13 cellular contexts compared by ENCODE assay signal in the genomic region with DNA sequence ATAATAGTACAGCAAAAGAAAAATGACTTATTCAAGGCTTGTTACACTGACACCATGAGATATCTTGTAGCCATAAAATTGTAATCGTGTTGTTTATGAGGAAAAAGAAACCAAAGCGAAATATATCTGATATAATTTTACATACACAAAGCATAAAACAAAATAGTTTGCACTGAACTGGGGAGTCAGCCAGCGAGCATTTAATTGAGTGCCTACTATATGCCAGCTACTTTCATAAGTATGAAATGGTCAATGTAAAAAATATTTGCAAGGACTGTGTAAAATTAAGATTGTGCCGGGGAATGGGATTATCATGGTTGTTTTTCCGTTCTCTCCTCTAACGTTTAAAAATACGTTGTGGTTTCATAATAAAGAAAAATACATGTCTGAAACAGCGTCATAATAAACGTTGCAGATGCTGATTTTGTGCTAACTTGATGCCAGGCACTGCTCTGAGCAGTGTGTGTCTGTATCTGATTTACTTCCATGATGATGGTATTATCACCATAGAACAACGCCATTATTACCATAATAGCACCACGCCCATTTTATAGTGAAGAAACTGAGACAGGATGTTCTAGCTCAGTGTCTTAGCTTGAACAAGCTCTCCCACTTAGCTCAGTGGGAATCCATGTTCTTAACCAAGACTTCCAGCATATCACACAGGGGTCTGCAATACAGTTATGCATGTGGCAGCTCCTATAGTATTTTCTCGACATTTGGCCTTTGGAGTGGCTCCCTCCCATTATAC.
A peak's percentile ranks its signal among the peaks of the same experiment; 100 is the strongest.
DNase-seq lines count a peak whose midpoint lies in the region; ATAC-seq and TF ChIP-seq lines count a peak whose summit lies in the region.
"Had no signal": no experiment of that assay in that cellular context is flagged by ENCODE, and none has a peak within 500 bp of the region (broad histone marks: within the 10 kb centered on the region; RNA-seq: fewer than 3 reads in every experiment).

No MANE protein-coding gene starts in this region.

- no peaks in the 10 kb centered on the region for H3K9me3 ChIP-seq in PC-9 (ENCODE audit: insufficient read depth, low read depth)
- H3K9me3 ChIP-seq: MG63, ovary had no signal

- BruUV-seq in PC-9 (replicated peaks; lab: Mats Ljungman, UMichigan), result no TSS peak

- peak overlapping the region; percentile 93 for H3K27ac ChIP-seq in PC-9
- H3K27ac ChIP-seq: coronary artery, ovary had no signal

- peak overlapping the region; percentile 66 for H3K4me2 ChIP-seq in PC-9

- H4K20me1 ChIP-seq in PC-9 (ENCODE audit: insufficient read depth), result no peaks in the 10 kb centered on the region

- H3K27me3 Mint-ChIP-seq in activated CD4-positive, alpha-beta T cell treated with anti-CD3 and anti-CD28 coated beads, Interleukin-2, amount 10 ng/mL, durations not matched to agents 24 days and 14 days, result peaks cover 2% of the 10 kb centered on the region
- no peaks in the 10 kb centered on the region for H3K27me3 Mint-ChIP-seq in stimulated activated naive B cell treated with anti-CD40 and anti-IgM and Interleukin-4, amounts not matched to agents 10 μg/mL and 1 μg/mL and 100 μg/mL, for 72 hours

- H3K4me3 Mint-ChIP-seq in activated CD4-positive, alpha-beta T cell treated with anti-CD3 and anti-CD28 coated beads, Interleukin-2, amount 10 ng/mL, durations not matched to agents 24 days and 14 days, result no peak overlapping the region
- H3K4me3 Mint-ChIP-seq in stimulated activated naive B cell treated with anti-CD40 and anti-IgM and Interleukin-4, amounts not matched to agents 10 μg/mL and 1 μg/mL and 100 μg/mL, for 72 hours, result peak overlapping the region in 1 of 2 donors; percentile 57

- POLR2A ChIA-PET in PC-9 (lab: Charles Lee; ENCODE audit: unreplicated experiment), result no interaction called here

- CTCF ChIA-PET in PC-9 (lab: Charles Lee), result interaction anchor here (0.7 kb wide), 1 partner anchor 10 kb away, joined by 4 read pairs; no protein-coding TSS in a partner anchor

- peaks cover 37% of the 10 kb centered on the region for H3F3A ChIP-seq in PC-9 (ENCODE audit: insufficient read depth, low read depth)

- H3K4me3 ChIP-seq in PC-9, result no peak overlapping the region
- H3K4me3 ChIP-seq: coronary artery, MG63, ovary had no signal

- H3K4me1 Mint-ChIP-seq in activated CD4-positive, alpha-beta T cell treated with anti-CD3 and anti-CD28 coated beads, Interleukin-2, amount 10 ng/mL, durations not matched to agents 24 days and 14 days, result peaks cover 25% of the 10 kb centered on the region
- H3K4me1 Mint-ChIP-seq in stimulated activated naive B cell treated with anti-CD40 and anti-IgM and Interleukin-4, amounts not matched to agents 10 μg/mL and 1 μg/mL and 100 μg/mL, for 72 hours, result peaks cover 45 to 83% of the 10 kb centered on the region in 2 donors

- H3K9me2 ChIP-seq in PC-9 (ENCODE audit: insufficient read depth), result no peaks in the 10 kb centered on the region

- H3K9me3 Mint-ChIP-seq in activated CD4-positive, alpha-beta T cell treated with anti-CD3 and anti-CD28 coated beads, Interleukin-2, amount 10 ng/mL, durations not matched to agents 24 days and 14 days, result no peaks in the 10 kb centered on the region
- H3K9me3 Mint-ChIP-seq in stimulated activated naive B cell treated with anti-CD40 and anti-IgM and Interleukin-4, amounts not matched to agents 10 μg/mL and 1 μg/mL and 100 μg/mL, for 72 hours, result no peaks in the 10 kb centered on the region

- no peak for DNase-seq in activated CD4-positive, alpha-beta T cell treated with anti-CD3 and anti-CD28 coated beads, Interleukin-2, amount 10 ng/mL, durations not matched to agents 24 days and 14 days
- no peak for DNase-seq in activated CD4-positive, alpha-beta T cell treated with anti-CD3 and anti-CD28 coated beads for 4 hours
- no peak for DNase-seq in PC-9
- DNase-seq in stimulated activated naive B cell treated with anti-CD40 and anti-IgM and Interleukin-4, amounts not matched to agents 10 μg/mL and 1 μg/mL and 100 μg/mL, for 72 hours, result no peak
- no peak for DNase-seq in DMS79 (lab: John Stamatoyannopoulos, UW)
- DNase-seq in NCI-H1436 treated with DMSO at 0.1 percent for 48 hours (lab: John Stamatoyannopoulos, UW), result no peak
- DNase-seq in cortex of kidney (lab: John Stamatoyannopoulos, UW), result no peak
- DNase-seq: activated CD4-positive, alpha-beta T cell treated with anti-CD3 and anti-CD28 coated beads for 1 hour; NCI-H524 treated with DMSO at 0.1 percent for 48 hours; ovary had no signal

- no peaks in the 10 kb centered on the region for H3K27me3 ChIP-seq in PC-9 (ENCODE audit: insufficient read depth, low read depth)
- H3K27me3 ChIP-seq: MG63, ovary had no signal

- H3K4me1 ChIP-seq in PC-9 (replicated peaks; ENCODE audit: insufficient read depth), result peaks cover 62% of the 10 kb centered on the region

- no peak overlapping the region for H2AFZ ChIP-seq in PC-9

- no peaks in the 10 kb centered on the region for H3K36me3 ChIP-seq in PC-9 (ENCODE audit: low read depth)
- H3K36me3 ChIP-seq: MG63, ovary had no signal

- no peak for TF ChIP-seq CTCF in PC-9 (conservative IDR thresholded peaks at IDR 0.05)

- intact Hi-C loops in activated CD4-positive, alpha-beta T cell treated with anti-CD3 and anti-CD28 coated beads, Interleukin-2, amount 10 ng/mL, durations not matched to agents 24 days and 14 days (cut with micrococcal nuclease), result loop anchor here (1.0 kb wide), 1 partner anchor 10 kb away; no protein-coding TSS in a partner anchor
- intact Hi-C loops in PC-9 (cut with micrococcal nuclease; ENCODE audit: unreplicated experiment), result no loop called here

- H3K36me3 Mint-ChIP-seq in activated CD4-positive, alpha-beta T cell treated with anti-CD3 and anti-CD28 coated beads, Interleukin-2, amount 10 ng/mL, durations not matched to agents 24 days and 14 days (ENCODE audit: low read depth), result no peaks in the 10 kb centered on the region
- H3K36me3 Mint-ChIP-seq in stimulated activated naive B cell treated with anti-CD40 and anti-IgM and Interleukin-4, amounts not matched to agents 10 μg/mL and 1 μg/mL and 100 μg/mL, for 72 hours, result no peaks in the 10 kb centered on the region

- H3K27ac Mint-ChIP-seq in activated CD4-positive, alpha-beta T cell treated with anti-CD3 and anti-CD28 coated beads, Interleukin-2, amount 10 ng/mL, durations not matched to agents 24 days and 14 days, result peak overlapping the region; percentile 82
- H3K27ac Mint-ChIP-seq in stimulated activated naive B cell treated with anti-CD40 and anti-IgM and Interleukin-4, amounts not matched to agents 10 μg/mL and 1 μg/mL and 100 μg/mL, for 72 hours, result peak overlapping the region; percentile 22

- no peaks in the 10 kb centered on the region for H3K79me2 ChIP-seq in PC-9 (ENCODE audit: low read depth)

- peak; percentile 20 for ATAC-seq in esophagus mucosa
- ATAC-seq in stimulated activated naive B cell treated with anti-CD40 and anti-IgM and Interleukin-4, amounts not matched to agents 10 μg/mL and 1 μg/mL and 100 μg/mL, for 72 hours (replicated peaks), result no peak
